ENCODE assay signal across 1 cellular context in genomic region chr2:119759451-119760236, GRCh38.
TF ChIP-seq lines count a peak whose summit lies in the region.

Gene PTPN4 (plus strand): TSS chr2:119759922. CDS start chr2:119809854, 49,932 bp downstream.

TF ChIP-seq in K562, 482 proteins besides CTCF, POLR2A, EP300 and RAD21 (continued from another document):
- no peak for TF ChIP-seq DEAF1 (CRISPR knock-in tag; IDR thresholded peaks at IDR 0.05)
- no peak for TF ChIP-seq STAT6 (CRISPR knock-in tag; IDR thresholded peaks at IDR 0.05)
- no peak for TF ChIP-seq CEBPZ (IDR thresholded peaks at IDR 0.05; ENCODE audit: borderline replicate concordance, low read depth, low read length)
- no peak for TF ChIP-seq PPARD (CRISPR knock-in tag; IDR thresholded peaks at IDR 0.05)
- no peak for TF ChIP-seq NR2C2 (CRISPR knock-in tag; IDR thresholded peaks at IDR 0.05)
- TF ChIP-seq NR2C2 (tag; IDR thresholded peaks at IDR 0.05) = peak; percentile 71
- TF ChIP-seq MTF1 (CRISPR knock-in tag; IDR thresholded peaks at IDR 0.05; ENCODE audit: borderline replicate concordance) = no peak
- no peak for TF ChIP-seq ZNF76 (CRISPR knock-in tag; IDR thresholded peaks at IDR 0.05; ENCODE audit: borderline replicate concordance)
- no peak for TF ChIP-seq DACH1 (IDR thresholded peaks at IDR 0.05; ENCODE audit: partially characterized antibody)
- peak; percentile 86; the same call in 1 of the 2 replicates for TF ChIP-seq MAFF (IDR thresholded peaks at IDR 0.05; ENCODE audit: low read length)
- peak; percentile 58; the same call in 1 of the 2 replicates for TF ChIP-seq HCFC1 (IDR thresholded peaks at IDR 0.05; ENCODE audit: low read depth, low read length)
- TF ChIP-seq ZFP1 (CRISPR knock-in tag; IDR thresholded peaks at IDR 0.05) = no peak
- no peak for TF ChIP-seq PTTG1 (tag; IDR thresholded peaks at IDR 0.05; ENCODE audit: low read depth)
- no peak for TF ChIP-seq SNAPC5 (CRISPR knock-in tag; IDR thresholded peaks at IDR 0.05)
- TF ChIP-seq ZZZ3 (IDR thresholded peaks at IDR 0.05) = no peak
- TF ChIP-seq ZNF655 (CRISPR knock-in tag; IDR thresholded peaks at IDR 0.05) = no peak
- peak; percentile 27; a peak in 1 of 4 replicates for TF ChIP-seq NONO (IDR thresholded peaks at IDR 0.05; ENCODE audit: low read depth in 2 of 2, low read length in 1 of 2)
- no peak; the same call in 1 of the 2 replicates for TF ChIP-seq ZNF24 (IDR thresholded peaks at IDR 0.05)
- no peak for TF ChIP-seq CSDE1 (IDR thresholded peaks at IDR 0.05)
- peak; percentile 94 to 98 for TF ChIP-seq MAZ (CRISPR knock-in tag; conservative IDR thresholded peaks at IDR 0.05 in 1 of 2, IDR thresholded peaks at IDR 0.05 in 1 of 2)
- TF ChIP-seq ILK (tag; IDR thresholded peaks at IDR 0.05; ENCODE audit: borderline replicate concordance, low read depth) = no peak
- TF ChIP-seq POLR2B (IDR thresholded peaks at IDR 0.05; ENCODE audit: low read depth, partially characterized antibody) = peak; percentile 84
- TF ChIP-seq ZNF274 (IDR thresholded peaks at IDR 0.05; ENCODE audit: borderline replicate concordance, low read depth, low read length) = no peak
- no peak for TF ChIP-seq ZNF318 (IDR thresholded peaks at IDR 0.05; ENCODE audit: borderline replicate concordance in 1 of 2, low read depth in 1 of 2)
- no peak for TF ChIP-seq DNMT1 (IDR thresholded peaks at IDR 0.05)
- no peak for TF ChIP-seq HOMEZ (CRISPR knock-in tag; IDR thresholded peaks at IDR 0.05)
- peak; percentile 58; the same call in 1 of the 2 replicates for TF ChIP-seq KLF13 (tag; IDR thresholded peaks at IDR 0.05; ENCODE audit: borderline replicate concordance, low read depth)
- TF ChIP-seq SREBF1 (IDR thresholded peaks at IDR 0.05; ENCODE audit: borderline replicate concordance, low read depth, low read length) = no peak
- TF ChIP-seq JUND (IDR thresholded peaks at IDR 0.05; ENCODE audit: borderline replicate concordance, low read depth, low read length) = peak; percentile 32; the same call in 1 of the 2 replicates
- TF ChIP-seq JUND (tag; IDR thresholded peaks at IDR 0.05; ENCODE audit: borderline replicate concordance, low read depth, low read length) = peak; percentile 55; the same call in 2 of the 3 replicates
- no peak for TF ChIP-seq ZC3H8 (IDR thresholded peaks at IDR 0.05)
- TF ChIP-seq CGGBP1 (CRISPR knock-in tag; IDR thresholded peaks at IDR 0.05) = no peak
- no peak for TF ChIP-seq TRIM25 (IDR thresholded peaks at IDR 0.05; ENCODE audit: borderline replicate concordance)
- TF ChIP-seq MXD1 (CRISPR knock-in tag; IDR thresholded peaks at IDR 0.05; ENCODE audit: borderline replicate concordance, poor library complexity, severe bottlenecking) = no peak
- TF ChIP-seq PYGO2 (tag; IDR thresholded peaks at IDR 0.05) = no peak
- TF ChIP-seq ZFX (CRISPR knock-in tag; IDR thresholded peaks at IDR 0.05) = peak; percentile 95
